8 cellular contexts compared by ENCODE assay signal in genomic region chr1:211648980-211649934, GRCh38. TPM values are rescaled to one million over a fixed set of nuclear protein-coding genes. Genes with fewer than 3 reads are reported as not detected.
DNase-seq lines count a peak whose midpoint lies in the region; ATAC-seq and TF ChIP-seq lines count a peak whose summit lies in the region.

No MANE protein-coding gene starts in this region.

- POLR2A ChIA-PET in GM10248 (lab: Yijun Ruan, JAX), result no interaction called here

- no peaks in the 10 kb centered on the region for H3K36me3 ChIP-seq in left lung

- H3K9me3 ChIP-seq in left lung, result no peaks in the 10 kb centered on the region

- ATAC-seq in HG03354 (IDR thresholded peaks at IDR 0.05; ENCODE audit: poor library complexity, severe bottlenecking, unreplicated experiment) (peak; percentile 95), left lung (peak; percentile 90), HG02759 (IDR thresholded peaks at IDR 0.05; ENCODE audit: unreplicated experiment) (no peak)

- no peak overlapping the region for H3K27ac ChIP-seq in left lung

- H3K27me3 ChIP-seq in left lung, result no peaks in the 10 kb centered on the region

- intact Hi-C loops in left lung (cut with DNase I), result no loop called here

- peak; percentile 74 for DNase-seq in GM10248 (ENCODE audit: extremely low spot score)
- DNase-seq in activated T-cell treated with anti-CD3 and anti-CD28 coated beads, Interleukin-2, amount 50 U/mL, for 48 hours, result peak; percentile 37 to 50
- no peak for DNase-seq in left lung
- no peak for DNase-seq in NCI-H2171 (lab: John Stamatoyannopoulos, UW)
- DNase-seq in NCI-H2227 treated with DMSO at 0.1 percent for 48 hours (lab: John Stamatoyannopoulos, UW), result no peak
- no peak for DNase-seq in HT-29 (ENCODE audit: low spot score)

- TF ChIP-seq CTCF in GM10248 (IDR thresholded peaks at IDR 0.05; ENCODE audit: control extremely low read depth, extremely low read depth, low read depth, missing control alignments) (peak; percentile 47), left lung (IDR thresholded peaks at IDR 0.05) (peak; percentile 21 to 45)

- no peaks in the 10 kb centered on the region for H3K4me1 ChIP-seq in left lung

- CTCF ChIA-PET in GM10248 (lab: Yijun Ruan, JAX), result interaction anchor here (0.9 to 5.1 kb wide), 11 partner anchors 8 to 135 kb away, joined by 3 to 18 read pairs (median 4); partner anchors contain the start of gene SLC30A1

- H3K4me3 ChIP-seq in left lung, result no peak overlapping the region

RNA-seq across cellular contexts. Expression of gene NEK2, which starts 26.2 kb away (rescaled TPM):
- 1 to 10 TPM; 1.3 to 3.8 TPM for total RNA-seq in left lung
- 30.5 and 36.4 TPM in 2 replicates for total RNA-seq in HT-29 (2014; rRNA removed; shearing (Covaris generic))

Comparison
In these comparisons a context has a peak if more than half of its experiments do, and no peak if none do; other contexts are left out.
1. DNase-seq: peak in GM10248 (single experiment) and activated T-cell treated with anti-CD3 and anti-CD28 coated beads, Interleukin-2, amount 50 U/mL, for 48 hours (2 of 2); none in left lung (0 of 2), NCI-H2171 (single experiment), NCI-H2227 treated with DMSO at 0.1 percent for 48 hours (single experiment) and HT-29 (single experiment).